Comparison of ENCODE assay signal across 8 cellular contexts in genomic region chr16:31868701-31869167, GRCh38. TPM values are rescaled to one million over a fixed set of nuclear protein-coding genes. Genes with fewer than 3 reads are reported as not detected.
DNase-seq lines count a peak whose midpoint lies in the region; ATAC-seq and TF ChIP-seq lines count a peak whose summit lies in the region.

No MANE protein-coding gene starts in this region.

- DNase-seq in GM12865 (ENCODE audit: low read depth) (peak; percentile 79), NCI-H524 (lab: John Stamatoyannopoulos, UW) (peak; percentile 54 to 73), lung (ENCODE audit: low spot score) (peak; percentile 80)
- peak; percentile 87 for DNase-seq in activated CD4-positive, alpha-beta T cell treated with anti-CD3 and anti-CD28 coated beads, Interleukin-2, amount 10 ng/mL, durations not matched to agents 7 days and 5 days
- DNase-seq in stimulated activated CD4-positive, alpha-beta T cell treated with anti-CD3 and anti-CD28 coated beads, TNF-alpha, amount 100 ng/mL, for 24 hours (ENCODE audit: low read depth in 3 of 3), result peak; percentile 67 to 78 (median 77)

- H3K4me3 ChIP-seq in GM12865 (ENCODE audit: low read depth, low read length), result no peak overlapping the region; the same call in 1 of the 2 replicates
- no peak overlapping the region for H3K4me3 ChIP-seq in lung

- no peaks in the 10 kb centered on the region for H3K9me3 ChIP-seq in lung (ENCODE audit: control insufficient read depth in 2 of 2, insufficient read depth in 1 of 2, low read length in 1 of 2)

- peak overlapping the region; percentile 38 for H3K4me3 Mint-ChIP-seq in activated CD4-positive, alpha-beta T cell treated with anti-CD3 and anti-CD28 coated beads, Interleukin-2, amount 10 ng/mL, durations not matched to agents 7 days and 5 days
- H3K4me3 Mint-ChIP-seq in dendritic cell treated with granulocyte-macrophage colony-stimulating factor and Interleukin-4, amounts not matched to agents 40 ng/mL and 50 ng/mL, for 4 days, result peak overlapping the region; percentile 54

- TF ChIP-seq CTCF in GM12865 (IDR thresholded peaks at IDR 0.05; ENCODE audit: insufficient read depth, low read depth, low read length, missing control alignments) (peak; percentile 51), lung (IDR thresholded peaks at IDR 0.05; ENCODE audit: control extremely low read depth, extremely low read depth) (peak; percentile 77)

- POLR2A ChIA-PET in activated CD4-positive, alpha-beta T cell treated with anti-CD3 and anti-CD28 coated beads, Interleukin-2, amount 10 ng/mL, durations not matched to agents 7 days and 5 days (lab: Charles Lee), result interaction anchor here (0.7 kb wide), 2 partner anchors 11 to 164 kb away, joined by 3 read pairs; no protein-coding TSS in a partner anchor

- no peaks in the 10 kb centered on the region for H3K27me3 ChIP-seq in lung (ENCODE audit: control insufficient read depth, insufficient read depth)

- H3K27me3 Mint-ChIP-seq in activated CD4-positive, alpha-beta T cell treated with anti-CD3 and anti-CD28 coated beads, Interleukin-2, amount 10 ng/mL, durations not matched to agents 7 days and 5 days, result no peaks in the 10 kb centered on the region
- peaks cover 5% of the 10 kb centered on the region for H3K27me3 Mint-ChIP-seq in dendritic cell treated with granulocyte-macrophage colony-stimulating factor and Interleukin-4, amounts not matched to agents 40 ng/mL and 50 ng/mL, for 4 days

- no peaks in the 10 kb centered on the region for H3K36me3 ChIP-seq in lung (ENCODE audit: control insufficient read depth in 2 of 2, insufficient read depth in 2 of 2, low read length in 2 of 2)

- peaks cover 0 to 8% of the 10 kb centered on the region in 2 donors for H3K4me1 ChIP-seq in lung (ENCODE audit: control insufficient read depth in 2 of 2, insufficient read depth in 2 of 2, low read length in 2 of 2)

- peaks cover 70% of the 10 kb centered on the region for H3K4me1 Mint-ChIP-seq in activated CD4-positive, alpha-beta T cell treated with anti-CD3 and anti-CD28 coated beads, Interleukin-2, amount 10 ng/mL, durations not matched to agents 7 days and 5 days
- H3K4me1 Mint-ChIP-seq in dendritic cell treated with granulocyte-macrophage colony-stimulating factor and Interleukin-4, amounts not matched to agents 40 ng/mL and 50 ng/mL, for 4 days (ENCODE audit: low read depth), result peaks cover 42% of the 10 kb centered on the region

- CTCF ChIA-PET in activated CD4-positive, alpha-beta T cell treated with anti-CD3 and anti-CD28 coated beads, Interleukin-2, amount 10 ng/mL, durations not matched to agents 7 days and 5 days (lab: Charles Lee), result interaction anchor here (0.6 to 2.3 kb wide), 21 partner anchors 8 to 916 kb away, joined by 3 to 16 read pairs (median 3); partner anchors contain the start of gene ARMC5

- 10 to 11% methylated on average over 8 of the region's 8 CpGs for WGBS in lung, 2 donors

- ATAC-seq in HG03135 (IDR thresholded peaks at IDR 0.05; ENCODE audit: unreplicated experiment) (peak; percentile 45), lung (ENCODE audit: insufficient read depth, low FRiP score) (peak; percentile 59), GM18519 (IDR thresholded peaks at IDR 0.05; ENCODE audit: low FRiP score, unreplicated experiment) (no peak)

- peak overlapping the region in 1 of 2 donors; percentile 37 for H3K27ac ChIP-seq in lung (ENCODE audit: low read depth in 1 of 2, low read length in 1 of 2)

- H3K9me3 Mint-ChIP-seq in activated CD4-positive, alpha-beta T cell treated with anti-CD3 and anti-CD28 coated beads, Interleukin-2, amount 10 ng/mL, durations not matched to agents 7 days and 5 days, result peaks cover 12% of the 10 kb centered on the region
- no peaks in the 10 kb centered on the region for H3K9me3 Mint-ChIP-seq in dendritic cell treated with granulocyte-macrophage colony-stimulating factor and Interleukin-4, amounts not matched to agents 40 ng/mL and 50 ng/mL, for 4 days

- H3K27ac Mint-ChIP-seq in activated CD4-positive, alpha-beta T cell treated with anti-CD3 and anti-CD28 coated beads, Interleukin-2, amount 10 ng/mL, durations not matched to agents 7 days and 5 days, result peak overlapping the region; percentile 84
- peak overlapping the region; percentile 94 for H3K27ac Mint-ChIP-seq in dendritic cell treated with granulocyte-macrophage colony-stimulating factor and Interleukin-4, amounts not matched to agents 40 ng/mL and 50 ng/mL, for 4 days

- H3K36me3 Mint-ChIP-seq in activated CD4-positive, alpha-beta T cell treated with anti-CD3 and anti-CD28 coated beads, Interleukin-2, amount 10 ng/mL, durations not matched to agents 7 days and 5 days (ENCODE audit: low read depth), result peaks cover 7% of the 10 kb centered on the region
- peaks cover 3% of the 10 kb centered on the region for H3K36me3 Mint-ChIP-seq in dendritic cell treated with granulocyte-macrophage colony-stimulating factor and Interleukin-4, amounts not matched to agents 40 ng/mL and 50 ng/mL, for 4 days (ENCODE audit: low read depth)

- intact Hi-C loops in dendritic cell treated with granulocyte-macrophage colony-stimulating factor and Interleukin-4, amounts not matched to agents 40 ng/mL and 50 ng/mL, for 4 days (cut with micrococcal nuclease), result loop anchor here (2.0 to 10.0 kb wide), 4 partner anchors 171 to 884 kb away; partner anchors contain the start of gene HSD3B7

RNA-seq across cellular contexts. Expression of gene ZNF267, which starts 4.9 kb away (rescaled TPM):
- 10 to 100 TPM; 45.0 to 46.7 TPM for total RNA-seq in activated CD4-positive, alpha-beta T cell treated with anti-CD3 and anti-CD28 coated beads, Interleukin-2, amount 10 ng/mL, durations not matched to agents 7 days and 5 days
- total RNA-seq in lung, result 10 to 100 TPM; 20.6 TPM
- polyA plus RNA-seq in lung, result 10 to 100 TPM in 1 of 2 donors, 1 to 10 TPM in 1; 5.6 to 20.4 TPM
